16 cellular contexts compared by ENCODE assay signal in the genomic region with DNA sequence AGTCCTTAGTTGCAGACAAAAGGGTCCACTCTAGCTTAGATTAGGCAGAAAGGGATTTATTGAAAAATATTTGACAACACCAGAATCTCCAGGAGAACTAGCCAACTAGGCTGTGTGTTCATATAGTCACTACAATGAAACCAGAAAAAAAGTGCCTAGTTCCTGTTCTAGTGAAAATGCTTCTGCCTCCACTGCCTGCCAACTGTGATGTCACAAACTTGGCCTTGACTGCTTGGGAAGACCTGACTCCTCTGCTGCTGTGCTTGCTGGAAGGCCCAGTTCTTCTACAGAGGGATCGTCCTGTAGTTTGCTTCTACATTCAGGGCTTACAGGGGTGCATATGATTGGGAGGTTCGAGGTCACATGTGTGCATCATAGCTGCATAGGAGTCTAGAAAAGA.
"Had no signal": no experiment of that assay in that cellular context is flagged by ENCODE, and none has a peak within 500 bp of the region (broad histone marks: within the 10 kb centered on the region; RNA-seq: fewer than 3 reads in every experiment).

No MANE protein-coding gene starts in this region.

- H3K4me1 ChIP-seq: colonic mucosa, tibial artery, vagina had no signal

- H3K4me2 ChIP-seq: hepatocyte had no signal

- ATAC-seq: activated CD8-positive, alpha-beta T cell treated with anti-CD3 and anti-CD28 coated beads, Interleukin-2, amount 10 ng/mL, durations not matched to agents 7 days and 5 days; naive thymus-derived CD8-positive, alpha-beta T cell had no signal

- H3K4me3 ChIP-seq: colonic mucosa, hepatocyte, lung, skin epidermis, tibial artery, vagina had no signal

- H3K36me3 ChIP-seq: colonic mucosa, neutrophil, tibial artery, vagina had no signal

- H3K27ac ChIP-seq: colonic mucosa, hepatocyte, neutrophil, skin epidermis, tibial artery, vagina had no signal

- H3K27me3 ChIP-seq: colonic mucosa, hepatocyte, neutrophil, tibial artery, vagina had no signal

- FAIRE-seq: endothelial cell of umbilical vein had no signal

- H2AFZ ChIP-seq: hepatocyte had no signal

- H3K9me3 ChIP-seq: colonic mucosa, neutrophil, vagina had no signal

- DNase-seq: activated CD4-positive, alpha-beta T cell treated with anti-CD3 and anti-CD28 coated beads for 4 hours; activated CD8-positive, alpha-beta T cell treated with anti-CD3 and anti-CD28 coated beads, Interleukin-2, amount 10 ng/mL, durations not matched to agents 7 days and 5 days; activated naive CD4-positive, alpha-beta T cell treated with anti-CD3 and anti-CD28 coated beads for 36 hours; caudate nucleus; colonic mucosa; effector CD4-positive, alpha-beta T cell; kidney glomerular epithelial cell; naive thymus-derived CD8-positive, alpha-beta T cell; T1000; tibial artery had no signal

- H3K79me2 ChIP-seq: hepatocyte had no signal
